ENCODE assay signal across 1 cellular context in genomic region chr20:18566892-18567738, GRCh38.
TF ChIP-seq lines count a peak whose summit lies in the region.

TSS of gene SMIM26 (plus strand) at chr20:18567432. CDS start at chr20:18567479, 47 bp downstream.

TF ChIP-seq in K562, 482 proteins besides CTCF, POLR2A, EP300 and RAD21 (continued from another document and continues in another):
- TF ChIP-seq ZNF512 (tag; IDR thresholded peaks at IDR 0.05) = no peak
- TF ChIP-seq SRSF3 (IDR thresholded peaks at IDR 0.05; ENCODE audit: insufficient read depth, low read length) = no peak
- no peak for TF ChIP-seq GMEB1 (CRISPR knock-in tag; IDR thresholded peaks at IDR 0.05)
- TF ChIP-seq ZNF146 (CRISPR knock-in tag; IDR thresholded peaks at IDR 0.05; ENCODE audit: unreplicated experiment) = no peak
- TF ChIP-seq U2AF2 (optimal IDR thresholded peaks at IDR 0.05; ENCODE audit: low read depth, low read length) = no peak
- no peak for TF ChIP-seq CHD1 (IDR thresholded peaks at IDR 0.05; ENCODE audit: low read length)
- TF ChIP-seq HMGN3 (IDR thresholded peaks at IDR 0.05; ENCODE audit: borderline replicate concordance, extremely low read depth, insufficient read length, low read depth, low read length) = no peak
- TF ChIP-seq E2F3 (CRISPR knock-in tag; IDR thresholded peaks at IDR 0.05) = no peak
- TF ChIP-seq ETV5 (CRISPR knock-in tag; IDR thresholded peaks at IDR 0.05; ENCODE audit: low read depth) = peak; percentile 87; the same call in 1 of the 2 replicates
- no peak for TF ChIP-seq RNF219 (CRISPR knock-in tag; IDR thresholded peaks at IDR 0.05)
- TF ChIP-seq ZNF395 (CRISPR knock-in tag; IDR thresholded peaks at IDR 0.05) = no peak
- TF ChIP-seq MEF2D (tag; conservative IDR thresholded peaks at IDR 0.05; ENCODE audit: low read depth) = no peak
- no peak for TF ChIP-seq HDAC8 (tag; IDR thresholded peaks at IDR 0.05)
- TF ChIP-seq ZBED1 (IDR thresholded peaks at IDR 0.05) = no peak
- TF ChIP-seq RBM22 (IDR thresholded peaks at IDR 0.05; ENCODE audit: low read depth, low read length, poor library complexity, severe bottlenecking) = no peak
- TF ChIP-seq TEAD1 (CRISPR knock-in tag; IDR thresholded peaks at IDR 0.05) = no peak
- TF ChIP-seq HEY1 (CRISPR knock-in tag; IDR thresholded peaks at IDR 0.05; ENCODE audit: borderline replicate concordance) = no peak
- no peak for TF ChIP-seq IFI16 (CRISPR knock-in tag; IDR thresholded peaks at IDR 0.05)
- peak; percentile 36; the same call in 1 of the 2 replicates for TF ChIP-seq EGR1 (conservative IDR thresholded peaks at IDR 0.05)
- no peak for TF ChIP-seq NKRF (IDR thresholded peaks at IDR 0.05; ENCODE audit: borderline replicate concordance)
- TF ChIP-seq TFAP4 (CRISPR knock-in tag; IDR thresholded peaks at IDR 0.05; ENCODE audit: borderline replicate concordance) = peak; percentile 58; the same call in 1 of the 2 replicates
- no peak for TF ChIP-seq ILK (tag; IDR thresholded peaks at IDR 0.05; ENCODE audit: borderline replicate concordance, low read depth)
- no peak for TF ChIP-seq STAG1 (CRISPR knock-in tag; IDR thresholded peaks at IDR 0.05; ENCODE audit: borderline replicate concordance)
- TF ChIP-seq ZNF398 (CRISPR knock-in tag; IDR thresholded peaks at IDR 0.05) = no peak
- TF ChIP-seq HLTF (IDR thresholded peaks at IDR 0.05) = no peak
- peak; percentile 56; the same call in 1 of the 2 replicates for TF ChIP-seq CREM (IDR thresholded peaks at IDR 0.05; ENCODE audit: low read depth)
- no peak for TF ChIP-seq ZNF518B (CRISPR knock-in tag; IDR thresholded peaks at IDR 0.05)
- peak; percentile 54 for TF ChIP-seq BHLHE40 (IDR thresholded peaks at IDR 0.05; ENCODE audit: low read length)
- TF ChIP-seq TAF9B (IDR thresholded peaks at IDR 0.05; ENCODE audit: partially characterized antibody) = peak; percentile 6
- no peak; a peak in 1 of 4 replicates for TF ChIP-seq BCLAF1 (IDR thresholded peaks at IDR 0.05; ENCODE audit: borderline replicate concordance in 1 of 2, control insufficient read depth in 1 of 2, low read depth in 2 of 2, low read length in 1 of 2)
- no peak for TF ChIP-seq ELK3 (CRISPR knock-in tag; IDR thresholded peaks at IDR 0.05)
- no peak for TF ChIP-seq HMG20A (CRISPR knock-in tag; conservative IDR thresholded peaks at IDR 0.05)
- no peak for TF ChIP-seq FOXO4 (CRISPR knock-in tag; IDR thresholded peaks at IDR 0.05)
- no peak for TF ChIP-seq ATF4 (CRISPR knock-in tag; IDR thresholded peaks at IDR 0.05)
- no peak for TF ChIP-seq CBX8 (IDR thresholded peaks at IDR 0.05; ENCODE audit: borderline replicate concordance, extremely low read depth, low read depth, low read length, poor library complexity, severe bottlenecking)
